In genomic region chr6:149046822-149047246, GRCh38 we compare ENCODE assay signal across 10 cellular contexts.
DNase-seq lines count a peak whose midpoint lies in the region; ATAC-seq and TF ChIP-seq lines count a peak whose summit lies in the region.
"Had no signal": no experiment of that assay in that cellular context is flagged by ENCODE, and none has a peak within 500 bp of the region (broad histone marks: within the 10 kb centered on the region; RNA-seq: fewer than 3 reads in every experiment).

No MANE protein-coding gene starts in this region.

- ATAC-seq in GM18861 (IDR thresholded peaks at IDR 0.05; ENCODE audit: unreplicated experiment) (peak; percentile 71), HG03159 (IDR thresholded peaks at IDR 0.05; ENCODE audit: unreplicated experiment) (no peak)

- H3K36me3 ChIP-seq in MM.1S (replicated peaks; ENCODE audit: insufficient read depth, low read length): no peaks in the 10 kb centered on the region
- H3K36me3 ChIP-seq in mesendoderm (ENCODE audit: control insufficient read depth, insufficient read depth, low read length): no peaks in the 10 kb centered on the region
- H3K36me3 ChIP-seq: upper lobe of left lung had no signal

- no peak overlapping the region for H3K9ac ChIP-seq in MM.1S (ENCODE audit: low read length)
- no peak overlapping the region for H3K9ac ChIP-seq in mesendoderm (ENCODE audit: low read length)

- H3K9me3 ChIP-seq in MM.1S (replicated peaks; ENCODE audit: insufficient read depth, low read length): no peaks in the 10 kb centered on the region
- H3K9me3 ChIP-seq: upper lobe of left lung had no signal

- no peaks in the 10 kb centered on the region for H3K27me3 ChIP-seq in MM.1S (replicated peaks; ENCODE audit: insufficient read depth, low read length)
- no peaks in the 10 kb centered on the region for H3K27me3 ChIP-seq in mesendoderm (ENCODE audit: insufficient read depth, low read length, poor library complexity)
- H3K27me3 ChIP-seq: upper lobe of left lung had no signal

- H4K5ac ChIP-seq in mesendoderm (ENCODE audit: low read length): no peak overlapping the region

- H3K18ac ChIP-seq in mesendoderm (ENCODE audit: low read length): no peak overlapping the region

- H3F3A ChIP-seq in MM.1S (ENCODE audit: insufficient read depth, low read length): no peaks in the 10 kb centered on the region

- H3K4me3 ChIP-seq in MM.1S (ENCODE audit: low read length): no peak overlapping the region
- H3K4me3 ChIP-seq in mesendoderm (ENCODE audit: low read length): no peak overlapping the region
- H3K4me3 ChIP-seq: upper lobe of left lung had no signal

- no peak overlapping the region for H3K4ac ChIP-seq in mesendoderm (ENCODE audit: low read depth, low read length)

- WGBS in mesendoderm (ENCODE audit: extremely low coverage, insufficient coverage, low lambda C conversion rate): no CpG with 5 or more reads among the region's 3 CpGs

- peaks cover 11% of the 10 kb centered on the region for H3K4me1 ChIP-seq in MM.1S (ENCODE audit: low read length)
- no peaks in the 10 kb centered on the region for H3K4me1 ChIP-seq in mesendoderm (ENCODE audit: control insufficient read depth, low read depth, low read length)
- H3K4me1 ChIP-seq: upper lobe of left lung had no signal

- no peak overlapping the region for H2BK5ac ChIP-seq in mesendoderm (ENCODE audit: low read length)

- H3K27ac ChIP-seq in MM.1S (ENCODE audit: low read length) (no peak overlapping the region), mesendoderm (ENCODE audit: low read depth, low read length) (no peak overlapping the region)
- H3K27ac ChIP-seq: upper lobe of left lung had no signal

- peak; percentile 25 for DNase-seq in HCEC 1CT
- no peak for DNase-seq in MM.1S
- peak; percentile 20 for DNase-seq in mesendoderm
- DNase-seq in globus pallidus (ENCODE audit: low spot score): no peak
- no peak for DNase-seq in D341Med (ENCODE audit: low spot score)
- no peak for DNase-seq in NCI-H2029 (lab: John Stamatoyannopoulos, UW)
- DNase-seq: NCI-H510A, upper lobe of left lung had no signal

- TF ChIP-seq CTCF in MM.1S (IDR thresholded peaks at IDR 0.05; ENCODE audit: low read length): no peak

- H4K8ac ChIP-seq in mesendoderm (ENCODE audit: low read depth, low read length): no peak overlapping the region

- H2BK120ac ChIP-seq in mesendoderm (ENCODE audit: low read depth, low read length): no peak overlapping the region

- H3K79me1 ChIP-seq in mesendoderm (ENCODE audit: low read length): no peaks in the 10 kb centered on the region

- no peak overlapping the region for H2BK15ac ChIP-seq in mesendoderm (replicated peaks; ENCODE audit: low read depth)

- H3K79me2 ChIP-seq in MM.1S (ENCODE audit: low read length) (no peaks in the 10 kb centered on the region), mesendoderm (ENCODE audit: control insufficient read depth, insufficient read depth, low read length) (no peaks in the 10 kb centered on the region)

- no peak overlapping the region for H2AFZ ChIP-seq in MM.1S (ENCODE audit: low read length)

- no peaks in the 10 kb centered on the region for H3K9me2 ChIP-seq in MM.1S (replicated peaks; ENCODE audit: insufficient read depth, low read length)

- H3K23ac ChIP-seq in mesendoderm (ENCODE audit: low read length): no peak overlapping the region

- no peaks in the 10 kb centered on the region for H4K20me1 ChIP-seq in MM.1S (ENCODE audit: insufficient read depth, low read length)

- H3K4me2 ChIP-seq in MM.1S (ENCODE audit: low read depth, low read length) (peak overlapping the region; percentile 41), mesendoderm (ENCODE audit: low read length) (no peak overlapping the region)

- no peak overlapping the region for H3K56ac ChIP-seq in mesendoderm (ENCODE audit: low read length)

- H2AK5ac ChIP-seq in mesendoderm (ENCODE audit: low read length): no peak overlapping the region

Comparison
In these comparisons a context has a peak if more than half of its experiments do, and no peak if none do; other contexts are left out.
1. DNase-seq: peak in HCEC 1CT (single experiment) and mesendoderm (single experiment); none in MM.1S (single experiment), globus pallidus (single experiment), D341Med (single experiment) and NCI-H2029 (single experiment).